11 cellular contexts compared by ENCODE assay signal in genomic region chr16:11833951-11834695, GRCh38. TPM values are rescaled to one million over a fixed set of nuclear protein-coding genes. Genes with fewer than 3 reads are reported as not detected.
A peak's percentile ranks its signal among the peaks of the same experiment; 100 is the strongest.
DNase-seq lines count a peak whose midpoint lies in the region; ATAC-seq and TF ChIP-seq lines count a peak whose summit lies in the region.
"Had no signal": no experiment of that assay in that cellular context is flagged by ENCODE, and none has a peak within 500 bp of the region (broad histone marks: within the 10 kb centered on the region; RNA-seq: fewer than 3 reads in every experiment).

No MANE protein-coding gene starts in this region.

- DNase-seq in AG20443 (ENCODE audit: low spot score) (peak; percentile 72), LHCN-M2 (ENCODE audit: low read depth) (peak; percentile 78), astrocyte of the hippocampus (ENCODE audit: low read depth, low spot score) (peak; percentile 30), lower lobe of right lung (no peak), HEK293T (ENCODE audit: extremely low spot score) (no peak), HuH-7.5 (ENCODE audit: low spot score) (no peak), C1 segment of cervical spinal cord (lab: John Stamatoyannopoulos, UW) (no peak), Right ventricle myocardium inferior (ENCODE audit: missing footprints) (no peak)
- DNase-seq: activated gamma-delta T cell, Calu3, NCI-H526 had no signal

- H3K27me3 ChIP-seq in lower lobe of right lung (ENCODE audit: low read depth) = no peaks in the 10 kb centered on the region

- H3K36me3 ChIP-seq in lower lobe of right lung = peaks cover 32% of the 10 kb centered on the region

- POLR2A ChIA-PET in HEK293T (lab: Yijun Ruan, JAX) = interaction anchor here (1.7 kb wide), 1 partner anchor 37 kb away, joined by 4 read pairs; the partner anchor contains the start of gene ZC3H7A

- no peak for TF ChIP-seq CTCF in lower lobe of right lung (IDR thresholded peaks at IDR 0.05)

- no peaks in the 10 kb centered on the region for H3K9me3 ChIP-seq in lower lobe of right lung

- CTCF ChIA-PET in HEK293T (lab: Yijun Ruan, JAX) = no interaction called here

- no peak overlapping the region for H3K4me3 ChIP-seq in lower lobe of right lung

- intact Hi-C loops in lower lobe of right lung (cut with DNase I) (no loop called here), Right ventricle myocardium inferior (cut with DNase I) (no loop called here)

- ATAC-seq in lower lobe of right lung (peak; percentile 51 to 61), Right ventricle myocardium inferior (no peak)

- peaks cover 8% of the 10 kb centered on the region for H3K4me1 ChIP-seq in lower lobe of right lung

- H3K27ac ChIP-seq in lower lobe of right lung = no peak overlapping the region

TF ChIP-seq in HEK293T, 16 proteins besides CTCF, POLR2A, EP300 and RAD21:
- no peak for TF ChIP-seq ELF4 (IDR thresholded peaks at IDR 0.05)
- TF ChIP-seq FOXA1 (IDR thresholded peaks at IDR 0.05) = no peak
- TF ChIP-seq NFRKB (IDR thresholded peaks at IDR 0.05) = no peak
- no peak for TF ChIP-seq SUZ12 (IDR thresholded peaks at IDR 0.05)
- no peak for TF ChIP-seq CTBP1 (IDR thresholded peaks at IDR 0.05; ENCODE audit: borderline replicate concordance)
- TF ChIP-seq LEF1 (IDR thresholded peaks at IDR 0.05; ENCODE audit: borderline replicate concordance) = no peak
- no peak for TF ChIP-seq FOXM1 (IDR thresholded peaks at IDR 0.05; ENCODE audit: borderline replicate concordance)
- TF ChIP-seq HDGF (IDR thresholded peaks at IDR 0.05; ENCODE audit: borderline replicate concordance) = no peak
- no peak for TF ChIP-seq ARNT (IDR thresholded peaks at IDR 0.05)
- TF ChIP-seq BHLHE40 (IDR thresholded peaks at IDR 0.05; ENCODE audit: borderline replicate concordance) = no peak
- no peak for TF ChIP-seq L3MBTL2 (conservative IDR thresholded peaks at IDR 0.05)
- TF ChIP-seq PKNOX1 (IDR thresholded peaks at IDR 0.05) = no peak
- TF ChIP-seq FOXK2 (IDR thresholded peaks at IDR 0.05) = no peak

RNA-seq across cellular contexts. Expression of gene RSL1D1, which starts 17.2 kb away (rescaled TPM):
- total RNA-seq in LHCN-M2 (2014; rRNA removed) (216 and 226 TPM in 2 replicates), lower lobe of right lung (133 TPM), Right ventricle myocardium inferior (111 TPM)
- 60.8 TPM for polyA plus RNA-seq in LHCN-M2 (2012)

RNA-seq across cellular contexts. Expression of gene ZC3H7A, which starts 37.1 kb away (rescaled TPM):
- 26.5 and 42.4 TPM in 2 replicates for total RNA-seq in LHCN-M2 (2014; rRNA removed)
- 21.4 TPM for polyA plus RNA-seq in LHCN-M2 (2012)
- 66.3 TPM for total RNA-seq in lower lobe of right lung
- 22.6 TPM for total RNA-seq in Right ventricle myocardium inferior

Comparison
In these comparisons a context has a peak if more than half of its experiments do, and no peak if none do; other contexts are left out.
1. DNase-seq: peak in AG20443 (single experiment), LHCN-M2 (single experiment) and astrocyte of the hippocampus (single experiment); none in lower lobe of right lung (single experiment), HEK293T (single experiment), HuH-7.5 (single experiment), C1 segment of cervical spinal cord (0 of 14) and Right ventricle myocardium inferior (single experiment).